Comparison of ENCODE assay signal across 12 cellular contexts in genomic region chr3:152769523-152769922, GRCh38.
DNase-seq lines count a peak whose midpoint lies in the region; ATAC-seq and TF ChIP-seq lines count a peak whose summit lies in the region.
"Had no signal": no experiment of that assay in that cellular context is flagged by ENCODE, and none has a peak within 500 bp of the region (broad histone marks: within the 10 kb centered on the region; RNA-seq: fewer than 3 reads in every experiment).

No MANE protein-coding gene starts in this region.

- TF ChIP-seq POLR2A in thyroid gland (IDR thresholded peaks at IDR 0.05), result no peak

- H3K4me1 Mint-ChIP-seq in T-helper 2 cell treated with Interferon-gamma antibody and Interleukin-4, amounts not matched to agents 5 μg/mL and 100 μg/mL, for 36 hours (ENCODE audit: low read depth), result no peaks in the 10 kb centered on the region
- H3K4me1 Mint-ChIP-seq: B cell had no signal

- peak; percentile 34 for DNase-seq in GM12865 (ENCODE audit: low read depth)
- peak; percentile 17 for DNase-seq in amniotic epithelial cell (ENCODE audit: low read depth)
- no peak for DNase-seq in coronary artery (ENCODE audit: low spot score)
- no peak for DNase-seq in DMS153 treated with DMSO at 0.1 percent for 48 hours (lab: John Stamatoyannopoulos, UW; ENCODE audit: unreplicated experiment)
- no peak for DNase-seq in T-helper 2 cell treated with Interferon-gamma antibody and Interleukin-4, amounts not matched to agents 5 μg/mL and 100 μg/mL, for 36 hours (ENCODE audit: low spot score)
- DNase-seq in thyroid gland, result no peak
- DNase-seq: activated T-cell treated with anti-CD3 and anti-CD28 coated beads, Interleukin-2, amount 50 U/mL, for 72 hours; central memory CD4-positive, alpha-beta T cell; NCI-H1048 had no signal

- no peaks in the 10 kb centered on the region for H3K36me3 ChIP-seq in thyroid gland

- H3K27me3 ChIP-seq in thyroid gland, result no peaks in the 10 kb centered on the region

- H3K4me3 ChIP-seq in GM12865 (ENCODE audit: low read depth, low read length), result no peak overlapping the region
- H3K4me3 ChIP-seq in coronary artery, result no peak overlapping the region
- H3K4me3 ChIP-seq in thyroid gland (replicated peaks in 1 of 3), result no peak overlapping the region

- no peaks in the 10 kb centered on the region for H3K9me3 ChIP-seq in thyroid gland

- H3K4me3 Mint-ChIP-seq in T-helper 2 cell treated with Interferon-gamma antibody and Interleukin-4, amounts not matched to agents 5 μg/mL and 100 μg/mL, for 36 hours, result no peak overlapping the region
- H3K4me3 Mint-ChIP-seq: activated T-cell treated with anti-CD3 and anti-CD28 coated beads, Interleukin-2, amount 50 U/mL, for 72 hours; B cell had no signal

- ATAC-seq in GM19452 (IDR thresholded peaks at IDR 0.05; ENCODE audit: unreplicated experiment) (peak; percentile 84), HG02981 (IDR thresholded peaks at IDR 0.05; ENCODE audit: unreplicated experiment) (peak; percentile 85)
- ATAC-seq: activated T-cell treated with anti-CD3 and anti-CD28 coated beads, Interleukin-2, amount 50 U/mL, for 72 hours had no signal

- no peaks in the 10 kb centered on the region for H3K36me3 Mint-ChIP-seq in T-helper 2 cell treated with Interferon-gamma antibody and Interleukin-4, amounts not matched to agents 5 μg/mL and 100 μg/mL, for 36 hours (ENCODE audit: low read depth)

- intact Hi-C loops in thyroid gland (cut with DNase I), result no loop called here

- TF ChIP-seq CTCF in GM12865 (IDR thresholded peaks at IDR 0.05; ENCODE audit: insufficient read depth, low read depth, low read length, missing control alignments), result no peak
- TF ChIP-seq CTCF in coronary artery (IDR thresholded peaks at IDR 0.05), result no peak
- TF ChIP-seq CTCF in thyroid gland (IDR thresholded peaks at IDR 0.05), result no peak

- no peak overlapping the region for H3K27ac Mint-ChIP-seq in T-helper 2 cell treated with Interferon-gamma antibody and Interleukin-4, amounts not matched to agents 5 μg/mL and 100 μg/mL, for 36 hours
- H3K27ac Mint-ChIP-seq: activated T-cell treated with anti-CD3 and anti-CD28 coated beads, Interleukin-2, amount 50 U/mL, for 72 hours; B cell had no signal

- no peaks in the 10 kb centered on the region for H3K9me3 Mint-ChIP-seq in T-helper 2 cell treated with Interferon-gamma antibody and Interleukin-4, amounts not matched to agents 5 μg/mL and 100 μg/mL, for 36 hours

- no peaks in the 10 kb centered on the region for H3K27me3 Mint-ChIP-seq in T-helper 2 cell treated with Interferon-gamma antibody and Interleukin-4, amounts not matched to agents 5 μg/mL and 100 μg/mL, for 36 hours (ENCODE audit: low read depth)

- H3K4me1 ChIP-seq in thyroid gland, result no peaks in the 10 kb centered on the region

- H3K27ac ChIP-seq in coronary artery (no peak overlapping the region), thyroid gland (no peak overlapping the region)

Comparison
In these comparisons a context has a peak if more than half of its experiments do, and no peak if none do; other contexts are left out.
1. DNase-seq: peak in GM12865 (single experiment) and amniotic epithelial cell (single experiment); none in coronary artery (single experiment), DMS153 treated with DMSO at 0.1 percent for 48 hours (single experiment), T-helper 2 cell treated with Interferon-gamma antibody and Interleukin-4, amounts not matched to agents 5 μg/mL and 100 μg/mL, for 36 hours (single experiment) and thyroid gland (0 of 2).